In genomic region chr7:74306737-74307469, GRCh38 we compare ENCODE assay signal across 8 cellular contexts. TPM values are rescaled to one million over a fixed set of nuclear protein-coding genes. Genes with fewer than 3 reads are reported as not detected.
DNase-seq lines count a peak whose midpoint lies in the region; ATAC-seq and TF ChIP-seq lines count a peak whose summit lies in the region.

No MANE protein-coding gene starts in this region.

- H3K4me3 ChIP-seq in right atrium auricular region, result peak overlapping the region in 1 of 2 donors; percentile 31
- no peak overlapping the region for H3K4me3 ChIP-seq in right cardiac atrium (ENCODE audit: low read length)
- H3K4me3 ChIP-seq in spleen, result peak overlapping the region in 3 of 8 donors; percentile 5 to 55 (median 14)

- H3K27me3 ChIP-seq in right atrium auricular region (no peaks in the 10 kb centered on the region), right cardiac atrium (ENCODE audit: control insufficient read depth, insufficient read depth) (no peaks in the 10 kb centered on the region), spleen (replicated peaks in 1 of 7) (peaks cover 0 to 13% (median 0%) of the 10 kb centered on the region in 7 donors)

- no peaks in the 10 kb centered on the region for H3K9me3 ChIP-seq in right atrium auricular region
- H3K9me3 ChIP-seq in right cardiac atrium (ENCODE audit: control insufficient read depth, low read length), result no peaks in the 10 kb centered on the region
- no peaks in the 10 kb centered on the region for H3K9me3 ChIP-seq in spleen

- ATAC-seq in Right ventricle myocardium superior (ENCODE audit: poor library complexity) (peak; percentile 88), right cardiac atrium (peak; percentile 82 to 87), HG02588 (IDR thresholded peaks at IDR 0.05; ENCODE audit: unreplicated experiment) (no peak), HG03520 (IDR thresholded peaks at IDR 0.05; ENCODE audit: unreplicated experiment) (no peak)

- H3K9me3 Mint-ChIP-seq in activated naive CD8-positive, alpha-beta T cell treated with anti-CD3 and anti-CD28 coated beads for 36 hours, result no peaks in the 10 kb centered on the region

- TF ChIP-seq POLR2A in spleen (IDR thresholded peaks at IDR 0.05), result no peak

- peak overlapping the region in 1 of 2 donors; percentile 48 for H3K27ac ChIP-seq in right atrium auricular region
- no peak overlapping the region for H3K27ac ChIP-seq in right cardiac atrium (ENCODE audit: low read length)
- peak overlapping the region in 5 of 8 donors; percentile 38 to 55 (median 51) for H3K27ac ChIP-seq in spleen

- DNase-seq in Right ventricle myocardium superior (peak; percentile 64), right atrium auricular region (ENCODE audit: low spot score) (no peak), right cardiac atrium (peak; percentile 67 to 84 (median 83)), spleen (no peak), NCI-H1694 treated with DMSO at 0.1 percent for 48 hours (lab: John Stamatoyannopoulos, UW) (no peak)
- peak; percentile 23 for DNase-seq in activated naive CD8-positive, alpha-beta T cell treated with anti-CD3 and anti-CD28 coated beads for 36 hours

- TF ChIP-seq CTCF in right atrium auricular region (IDR thresholded peaks at IDR 0.05) (no peak), spleen (IDR thresholded peaks at IDR 0.05 in 8 of 11, conservative IDR thresholded peaks at IDR 0.05 in 3 of 11) (no peak)

- H3K36me3 Mint-ChIP-seq in activated naive CD8-positive, alpha-beta T cell treated with anti-CD3 and anti-CD28 coated beads for 36 hours, result no peaks in the 10 kb centered on the region

- no peak overlapping the region for H3K27ac Mint-ChIP-seq in activated naive CD8-positive, alpha-beta T cell treated with anti-CD3 and anti-CD28 coated beads for 36 hours

- peaks cover 11% of the 10 kb centered on the region for H3K4me1 Mint-ChIP-seq in activated naive CD8-positive, alpha-beta T cell treated with anti-CD3 and anti-CD28 coated beads for 36 hours

- H3K4me3 Mint-ChIP-seq in activated naive CD8-positive, alpha-beta T cell treated with anti-CD3 and anti-CD28 coated beads for 36 hours, result peak overlapping the region; percentile 47

- H3K4me1 ChIP-seq in right atrium auricular region, result peaks cover 0 to 22% of the 10 kb centered on the region in 2 donors
- H3K4me1 ChIP-seq in right cardiac atrium (ENCODE audit: control insufficient read depth, insufficient read depth, low read length), result no peaks in the 10 kb centered on the region
- peaks cover 6 to 28% (median 18%) of the 10 kb centered on the region in 6 donors for H3K4me1 ChIP-seq in spleen

- peaks cover 15% of the 10 kb centered on the region for H3K27me3 Mint-ChIP-seq in activated naive CD8-positive, alpha-beta T cell treated with anti-CD3 and anti-CD28 coated beads for 36 hours

- intact Hi-C loops in Right ventricle myocardium superior (cut with DNase I), result no loop called here
- intact Hi-C loops in right cardiac atrium (cut with DNase I), result no loop called here
- intact Hi-C loops in spleen (cut with DNase I; ENCODE audit: low total_unique reads), result no loop called here

- 15% methylated on average over 20 of the region's 20 CpGs for WGBS in right cardiac atrium
- WGBS in spleen, 5 donors, result 10 to 21% (median 13%) methylated on average over 15 to 20 of the region's 20 CpGs

- no peaks in the 10 kb centered on the region for H3K36me3 ChIP-seq in right atrium auricular region
- no peaks in the 10 kb centered on the region for H3K36me3 ChIP-seq in spleen

RNA-seq across cellular contexts. Expression of gene CLIP2, which starts 17.7 kb away (rescaled TPM):
- total RNA-seq in Right ventricle myocardium superior (6.6 TPM), right atrium auricular region (10 to 100 TPM in 1 of 2 donors, 1 to 10 TPM in 1; 9.5 to 12.1 TPM), right cardiac atrium (1 to 10 TPM; 7.2 to 9.4 (median 8.9) TPM), spleen (10 to 100 TPM; 15.7 to 18.6 (median 17.4) TPM)
- under 1 TPM; 0.62 to 0.74 TPM for total RNA-seq in activated naive CD8-positive, alpha-beta T cell treated with anti-CD3 and anti-CD28 coated beads for 36 hours
- polyA plus RNA-seq in right cardiac atrium (6.3 TPM), spleen (1 to 10 TPM; 2.7 to 9.7 (median 2.7) TPM)

RNA-seq across cellular contexts. Expression of gene RFC2, which starts 52.7 kb away (rescaled TPM):
- 9.4 TPM for total RNA-seq in Right ventricle myocardium superior
- 1 to 10 TPM; 6.0 to 8.5 TPM for total RNA-seq in right atrium auricular region
- total RNA-seq in activated naive CD8-positive, alpha-beta T cell treated with anti-CD3 and anti-CD28 coated beads for 36 hours, result 100 to 1,000 TPM; 111 to 112 TPM
- 10 to 100 TPM in 1 of 4 donors, 1 to 10 TPM in 3; 8.9 to 11.5 (median 9.1) TPM for total RNA-seq in right cardiac atrium
- polyA plus RNA-seq in right cardiac atrium, result 9.4 TPM
- total RNA-seq in spleen, result 10 to 100 TPM in 6 of 7 donors, 1 to 10 TPM in 1; 7.5 to 24.7 (median 19.0) TPM
- polyA plus RNA-seq in spleen, result 10 to 100 TPM; 17.0 to 25.0 (median 23.2) TPM

Comparison
In these comparisons a context has a peak if more than half of its experiments do, and no peak if none do; other contexts are left out.
1. DNase-seq: peak in Right ventricle myocardium superior (single experiment), activated naive CD8-positive, alpha-beta T cell treated with anti-CD3 and anti-CD28 coated beads for 36 hours (single experiment) and right cardiac atrium (3 of 3); none in right atrium auricular region (single experiment), spleen (single experiment) and NCI-H1694 treated with DMSO at 0.1 percent for 48 hours (single experiment).
2. ATAC-seq: peak in Right ventricle myocardium superior (single experiment) and right cardiac atrium (2 of 2); none in HG02588 (single experiment) and HG03520 (single experiment).
3. RNA of gene RFC2, which starts 52.7 kb away (total RNA-seq): 111 to 112 TPM in activated naive CD8-positive, alpha-beta T cell treated with anti-CD3 and anti-CD28 coated beads for 36 hours; 7.5 to 24.7 TPM in spleen, 9.4 TPM in Right ventricle myocardium superior (single experiment), 8.9 to 11.5 TPM in right cardiac atrium and 6.0 to 8.5 TPM in right atrium auricular region; every median in the first group is over 4 times any median in the second.